In the genomic region with DNA sequence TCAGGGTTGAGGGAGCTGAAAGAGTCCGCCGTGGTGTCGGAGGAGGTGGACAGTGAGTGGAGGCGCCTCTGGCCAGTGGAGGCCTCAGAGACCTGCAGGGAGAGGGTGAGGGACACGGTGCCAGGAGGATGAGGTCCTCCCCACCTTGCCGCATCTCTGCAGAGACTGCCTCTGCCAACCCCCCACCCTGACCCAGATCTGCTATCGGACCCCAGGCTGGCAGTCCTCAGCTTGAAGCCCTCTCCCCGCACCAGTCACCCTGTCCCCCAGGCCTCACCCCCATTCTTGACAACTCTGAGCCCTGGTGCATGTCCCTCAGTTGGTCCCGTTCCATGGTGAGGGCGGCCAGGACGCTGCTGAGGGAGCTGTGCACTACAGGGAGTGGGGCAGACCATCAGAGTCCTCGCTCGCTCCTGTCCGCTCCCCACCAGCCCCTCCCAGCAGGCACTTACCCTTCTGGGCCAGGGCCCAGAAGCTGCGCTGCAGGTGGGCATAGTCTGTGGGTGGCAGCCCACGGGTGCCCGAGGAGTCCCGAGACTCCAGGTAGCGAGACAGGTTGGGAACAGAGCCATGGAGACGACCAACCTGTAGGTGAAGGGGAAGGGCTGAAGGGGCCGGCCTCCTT, we compare ENCODE assay signal across 30 cellular contexts. TPM values are rescaled to one million over a fixed set of nuclear protein-coding genes. Genes with fewer than 3 reads are reported as not detected.
"Had no signal": no experiment of that assay in that cellular context is flagged by ENCODE, and none has a peak within 500 bp of the region (broad histone marks: within the 10 kb centered on the region; RNA-seq: fewer than 3 reads in every experiment).

No MANE protein-coding gene starts in this region.

- H3K9me3 ChIP-seq: left lung, mucosa of descending colon, right atrium auricular region, right lobe of liver, tibial nerve, vagina had no signal

- H3K36me3 ChIP-seq: neural progenitor cell, right lobe of liver had no signal

- H3K4me1 ChIP-seq: right lobe of liver had no signal

- H3K4me3 ChIP-seq: left lung, mucosa of descending colon, neural progenitor cell, right atrium auricular region, right lobe of liver, smooth muscle cell, tibial nerve, vagina had no signal

- ATAC-seq: left colon; left lung; mucosa of descending colon; naive thymus-derived CD4-positive, alpha-beta T cell; right lobe of liver; stimulated activated memory B cell treated with anti-CD40 and anti-IgM and Interleukin-4, amounts not matched to agents 10 μg/mL and 1 μg/mL and 100 μg/mL, for 72 hours; stimulated activated naive CD8-positive, alpha-beta T cell treated with anti-CD3 and anti-CD28 coated beads, Interleukin-15, amount 100 ng/mL, for 72 hours had no signal

- DNase-seq: hippocampal formation; kidney; left colon; left lung; midbrain; mucosa of descending colon; naive thymus-derived CD4-positive, alpha-beta T cell; nephron progenitor cell; stimulated activated CD4-positive, alpha-beta T cell treated with anti-CD3 and anti-CD28 coated beads, Interleukin-1b, Interleukin-23, amount 100 ng/mL, for 48 hours; stimulated activated CD4-positive, alpha-beta T cell treated with anti-CD3 and anti-CD28 coated beads, Interleukin-2, amount 100 ng/mL, for 48 hours; stimulated activated CD4-positive, alpha-beta T cell treated with anti-CD3 and anti-CD28 coated beads, Interleukin-4, amount 100 ng/mL, for 4 hours; stimulated activated CD8-positive, alpha-beta memory T cell treated with anti-CD3 and anti-CD28 coated beads, Interleukin-4, amount 100 ng/mL, for 48 hours; stimulated activated naive CD4-positive, alpha-beta T cell treated with Interleukin-2 at 50 U/mL for 16 hours; stimulated activated naive CD8-positive, alpha-beta T cell treated with anti-CD3 and anti-CD28 coated beads, Interleukin-15, amount 100 ng/mL, for 72 hours; substantia nigra had no signal

- H3K27me3 ChIP-seq: left lung, neural progenitor cell, right atrium auricular region, right lobe of liver, tibial nerve, vagina had no signal

- H3K27ac ChIP-seq: left lung, neural progenitor cell, parathyroid adenoma, right atrium auricular region, right lobe of liver, tibial nerve, vagina had no signal

- FAIRE-seq: islet of Langerhans, kidney had no signal

RNA-seq across cellular contexts. Expression of gene LRRC46, which starts 15.2 kb away (rescaled TPM):
- total RNA-seq: lower leg skin, lung microvascular endothelial cell, mesenteric fat pad, pulmonary artery endothelial cell, skeletal muscle tissue, smooth muscle cell, urinary bladder, vagina had no signal
